In the genomic region with DNA sequence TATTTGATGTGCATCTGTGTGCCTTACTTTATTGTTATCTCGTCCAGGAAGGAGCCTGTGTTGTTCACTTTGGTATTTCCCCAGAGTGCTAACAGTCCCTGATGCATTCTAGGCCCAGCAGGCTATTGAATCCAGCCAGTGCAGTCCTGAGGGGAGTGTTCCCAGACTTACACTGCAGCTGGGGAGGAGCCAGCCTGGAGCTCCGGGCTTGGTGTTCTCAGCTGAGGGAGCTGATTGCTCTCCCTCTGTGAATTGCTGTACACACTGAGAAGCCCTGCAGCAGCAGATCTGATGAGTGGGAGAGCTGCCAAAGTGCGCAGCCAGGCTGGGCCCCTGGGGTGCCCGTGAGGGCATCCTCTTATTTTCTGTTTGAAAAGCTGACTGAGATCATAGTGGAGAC, we compare ENCODE assay signal across 8 cellular contexts.
DNase-seq lines count a peak whose midpoint lies in the region; ATAC-seq lines count a peak whose summit lies in the region.

No MANE protein-coding gene starts in this region.

- POLR2A ChIA-PET in CD8-positive, alpha-beta memory T cell (lab: Charles Lee) = no interaction called here

- H3K27me3 ChIP-seq in CD8-positive, alpha-beta memory T cell (ENCODE audit: insufficient read depth, low read length, poor library complexity, severe bottlenecking) = no peaks in the 10 kb centered on the region

- H3K27ac ChIP-seq in CD8-positive, alpha-beta memory T cell (ENCODE audit: low read depth, low read length) = no peak overlapping the region

- H3K9me3 ChIP-seq in CD8-positive, alpha-beta memory T cell (ENCODE audit: low read length) = no peaks in the 10 kb centered on the region

- no peak overlapping the region for H3K4me3 ChIP-seq in CD8-positive, alpha-beta memory T cell (ENCODE audit: low read length)

- no peaks in the 10 kb centered on the region for H3K36me3 ChIP-seq in CD8-positive, alpha-beta memory T cell (ENCODE audit: insufficient read depth, low read length)

- no peaks in the 10 kb centered on the region for H3K36me3 Mint-ChIP-seq in CD8-positive, alpha-beta memory T cell

- H3K9me3 Mint-ChIP-seq in CD8-positive, alpha-beta memory T cell = no peaks in the 10 kb centered on the region

- H3K4me1 ChIP-seq in CD8-positive, alpha-beta memory T cell (ENCODE audit: insufficient read depth, low read length) = no peaks in the 10 kb centered on the region

- H3K4me1 Mint-ChIP-seq in CD8-positive, alpha-beta memory T cell = peaks cover 0 to 6% (median 5%) of the 10 kb centered on the region in 3 donors

- peaks cover 0 to 1% of the 10 kb centered on the region in 2 donors for H3K27me3 Mint-ChIP-seq in CD8-positive, alpha-beta memory T cell

- CTCF ChIA-PET in CD8-positive, alpha-beta memory T cell (lab: Charles Lee) = no interaction called here

- H3K27ac Mint-ChIP-seq in CD8-positive, alpha-beta memory T cell = no peak overlapping the region

- ATAC-seq in HG02938 (IDR thresholded peaks at IDR 0.05; ENCODE audit: unreplicated experiment) (no peak), HG03354 (IDR thresholded peaks at IDR 0.05; ENCODE audit: poor library complexity, severe bottlenecking, unreplicated experiment) (no peak)

- DNase-seq in A172 (ENCODE audit: low spot score) (peak; percentile 46), NCI-H187 treated with DMSO at 0.1 percent for 48 hours (lab: John Stamatoyannopoulos, UW) (peak; percentile 60), cerebellum (ENCODE audit: low spot score) (peak; percentile 32), left kidney (ENCODE audit: low read depth, low spot score) (peak; percentile 82)
- DNase-seq in activated CD8-positive, alpha-beta memory T cell treated with anti-CD3 and anti-CD28 coated beads, Interleukin-2, amount 50 U/mL, for 48 hours = no peak
- no peak for DNase-seq in CD8-positive, alpha-beta memory T cell

- no peak overlapping the region for H3K4me3 Mint-ChIP-seq in CD8-positive, alpha-beta memory T cell

Comparison
In these comparisons a context has a peak if more than half of its experiments do, and no peak if none do; other contexts are left out.
1. DNase-seq: peak in A172 (single experiment), NCI-H187 treated with DMSO at 0.1 percent for 48 hours (single experiment), cerebellum (single experiment) and left kidney (single experiment); none in activated CD8-positive, alpha-beta memory T cell treated with anti-CD3 and anti-CD28 coated beads, Interleukin-2, amount 50 U/mL, for 48 hours (single experiment) and CD8-positive, alpha-beta memory T cell (0 of 5).